Comparison of ENCODE assay signal across 8 cellular contexts in genomic region chr1:9629445-9630201, GRCh38. TPM values are rescaled to one million over a fixed set of nuclear protein-coding genes. Genes with fewer than 3 reads are reported as not detected.
A peak's percentile ranks its signal among the peaks of the same experiment; 100 is the strongest.
DNase-seq lines count a peak whose midpoint lies in the region; ATAC-seq and TF ChIP-seq lines count a peak whose summit lies in the region.

No MANE protein-coding gene starts in this region.

- H3K4me3 ChIP-seq in mucosa of descending colon (no peak overlapping the region), prostate gland (no peak overlapping the region)

- H3K27ac ChIP-seq in prostate gland: no peak overlapping the region

- intact Hi-C loops in mucosa of descending colon (cut with DNase I, micrococcal nuclease) (loop anchor here in 1 of 2 donors (10.0 kb wide), 1 partner anchor 235 kb away; no protein-coding TSS in a partner anchor), prostate gland (cut with DNase I) (no loop called here)

- H3K9me3 ChIP-seq in mucosa of descending colon (no peaks in the 10 kb centered on the region), prostate gland (no peaks in the 10 kb centered on the region)

- TF ChIP-seq CTCF in mucosa of descending colon (IDR thresholded peaks at IDR 0.05): no peak
- no peak for TF ChIP-seq CTCF in type B pancreatic cell (conservative IDR thresholded peaks at IDR 0.05)
- no peak for TF ChIP-seq CTCF in prostate gland (IDR thresholded peaks at IDR 0.05)

- 54% methylated on average over 28 of the region's 29 CpGs for WGBS in prostate gland

- peaks cover 69% of the 10 kb centered on the region for H3K4me1 Mint-ChIP-seq in activated T-cell treated with anti-CD3 and anti-CD28 coated beads, Interleukin-2, amount 50 U/mL, for 4 hours (ENCODE audit: low read depth)
- no peaks in the 10 kb centered on the region for H3K4me1 Mint-ChIP-seq in type B pancreatic cell (ENCODE audit: unreplicated experiment)

- peak; percentile 43 to 46 for ATAC-seq in activated T-cell treated with anti-CD3 and anti-CD28 coated beads, Interleukin-2, amount 50 U/mL, for 4 hours
- ATAC-seq in mucosa of descending colon (peak; percentile 69), HG02938 (IDR thresholded peaks at IDR 0.05; ENCODE audit: unreplicated experiment) (no peak)

- peak overlapping the region; percentile 93 for H3K4me3 Mint-ChIP-seq in activated T-cell treated with anti-CD3 and anti-CD28 coated beads, Interleukin-2, amount 50 U/mL, for 4 hours
- no peak overlapping the region for H3K4me3 Mint-ChIP-seq in type B pancreatic cell

- no peak for TF ChIP-seq POLR2A in prostate gland (IDR thresholded peaks at IDR 0.05)

- no peaks in the 10 kb centered on the region for H3K9me3 Mint-ChIP-seq in activated T-cell treated with anti-CD3 and anti-CD28 coated beads, Interleukin-2, amount 50 U/mL, for 4 hours
- H3K9me3 Mint-ChIP-seq in type B pancreatic cell: no peaks in the 10 kb centered on the region

- H3K27me3 ChIP-seq in prostate gland (replicated peaks; ENCODE audit: insufficient read depth): no peaks in the 10 kb centered on the region

- peak; percentile 78 for DNase-seq in GDM1 (lab: John Stamatoyannopoulos, UW)
- peak; percentile 93 to 97 for DNase-seq in NOMO-1 (lab: John Stamatoyannopoulos, UW; ENCODE audit: unreplicated experiment in 2 of 2)
- DNase-seq in activated T-cell treated with anti-CD3 and anti-CD28 coated beads, Interleukin-2, amount 50 U/mL, for 4 hours: peak; percentile 53
- peak; percentile 60 to 91 (median 69) for DNase-seq in mucosa of descending colon
- peak; percentile 60 for DNase-seq in type B pancreatic cell (ENCODE audit: extremely low spot score, unreplicated experiment)
- DNase-seq in prostate gland (ENCODE audit: low spot score): no peak
- DNase-seq in DMS153 treated with DMSO at 0.1 percent for 48 hours (lab: John Stamatoyannopoulos, UW; ENCODE audit: unreplicated experiment): no peak

- H3K36me3 Mint-ChIP-seq in activated T-cell treated with anti-CD3 and anti-CD28 coated beads, Interleukin-2, amount 50 U/mL, for 4 hours (ENCODE audit: insufficient read depth): peaks cover 2% of the 10 kb centered on the region
- no peaks in the 10 kb centered on the region for H3K36me3 Mint-ChIP-seq in type B pancreatic cell

- H3K27me3 Mint-ChIP-seq in activated T-cell treated with anti-CD3 and anti-CD28 coated beads, Interleukin-2, amount 50 U/mL, for 4 hours (ENCODE audit: low read depth): no peaks in the 10 kb centered on the region
- H3K27me3 Mint-ChIP-seq in type B pancreatic cell: peaks cover 14% of the 10 kb centered on the region

- no peak overlapping the region for H3K27ac Mint-ChIP-seq in type B pancreatic cell

- H3K4me1 ChIP-seq in mucosa of descending colon (ENCODE audit: low read depth): peaks cover 3% of the 10 kb centered on the region
- H3K4me1 ChIP-seq in prostate gland (replicated peaks): no peaks in the 10 kb centered on the region

- no peaks in the 10 kb centered on the region for H3K36me3 ChIP-seq in mucosa of descending colon (ENCODE audit: low read depth)
- no peaks in the 10 kb centered on the region for H3K36me3 ChIP-seq in prostate gland

RNA-seq across cellular contexts. Expression of gene PIK3CD, which starts 21.9 kb away (rescaled TPM):
- 100 to 1,000 TPM in 1 of 3 donors, 10 to 100 TPM in 2; 97.6 to 123 (median 99.2) TPM for total RNA-seq in activated T-cell treated with anti-CD3 and anti-CD28 coated beads, Interleukin-2, amount 50 U/mL, for 4 hours
- total RNA-seq in mucosa of descending colon: 10 to 100 TPM in 1 of 3 donors, 1 to 10 TPM in 2; 4.6 to 11.7 (median 4.8) TPM
- total RNA-seq in type B pancreatic cell (ENCODE audit: low replicate concordance): 1.7 and 1.8 TPM in 2 replicates
- 10 to 100 TPM in 1 of 2 donors, 1 to 10 TPM in 1; 5.3 to 12.9 TPM for total RNA-seq in prostate gland

RNA-seq across cellular contexts. Expression of gene TMEM201, which starts 40.9 kb away (rescaled TPM):
- total RNA-seq in activated T-cell treated with anti-CD3 and anti-CD28 coated beads, Interleukin-2, amount 50 U/mL, for 4 hours: 10 to 100 TPM; 37.0 to 44.6 (median 38.8) TPM
- total RNA-seq in mucosa of descending colon (10 to 100 TPM in 1 of 3 donors, 1 to 10 TPM in 2; 8.1 to 12.1 (median 8.4) TPM), type B pancreatic cell (ENCODE audit: low replicate concordance) (18.4 and 26.0 TPM in 2 replicates), prostate gland (10 to 100 TPM in 1 of 2 donors, 1 to 10 TPM in 1; 9.6 to 27.9 TPM)

Comparison
In these comparisons a context has a peak if more than half of its experiments do, and no peak if none do; other contexts are left out.
1. DNase-seq: peak in GDM1 (single experiment), NOMO-1 (2 of 2), activated T-cell treated with anti-CD3 and anti-CD28 coated beads, Interleukin-2, amount 50 U/mL, for 4 hours (single experiment), mucosa of descending colon (3 of 3) and type B pancreatic cell (single experiment); none in prostate gland (single experiment) and DMS153 treated with DMSO at 0.1 percent for 48 hours (single experiment).
2. RNA of gene PIK3CD, which starts 21.9 kb away (total RNA-seq): 97.6 to 123 TPM in activated T-cell treated with anti-CD3 and anti-CD28 coated beads, Interleukin-2, amount 50 U/mL, for 4 hours; 5.3 to 12.9 TPM in prostate gland, 4.6 to 11.7 TPM in mucosa of descending colon and 1.7 to 1.8 TPM in type B pancreatic cell; every median in the first group is over 4 times any median in the second.